Comparison of ENCODE assay signal across 14 cellular contexts in genomic region chr10:101131962-101132635, GRCh38. TPM values are rescaled to one million over a fixed set of nuclear protein-coding genes. Genes with fewer than 3 reads are reported as not detected.
DNase-seq lines count a peak whose midpoint lies in the region; ATAC-seq and TF ChIP-seq lines count a peak whose summit lies in the region.
"Had no signal": no experiment of that assay in that cellular context is flagged by ENCODE, and none has a peak within 500 bp of the region (broad histone marks: within the 10 kb centered on the region; RNA-seq: fewer than 3 reads in every experiment).

No MANE protein-coding gene starts in this region.

- no peaks in the 10 kb centered on the region for H3K9me3 Mint-ChIP-seq in T-helper 1 cell treated with Interleukin-12 subunit alpha and Interleukin-12 subunit beta and Interleukin-4 antibody, amounts not matched to agents 30 μg/mL and 1 μg/mL, for 36 hours
- H3K9me3 Mint-ChIP-seq in IgD-negative memory B cell: peaks cover 0 to 4% (median 2%) of the 10 kb centered on the region in 3 donors

- H3K27ac ChIP-seq in esophagus muscularis mucosa (replicated peaks in 1 of 4): no peak overlapping the region
- H3K27ac ChIP-seq in parathyroid adenoma: no peak overlapping the region
- H3K27ac ChIP-seq: ovary had no signal

- no peak for ATAC-seq in HG03175 (IDR thresholded peaks at IDR 0.05; ENCODE audit: unreplicated experiment)

- no peak overlapping the region for H3K9ac ChIP-seq in parathyroid adenoma

- TF ChIP-seq CTCF in esophagus muscularis mucosa (IDR thresholded peaks at IDR 0.05): no peak
- no peak for TF ChIP-seq CTCF in parathyroid adenoma (IDR thresholded peaks at IDR 0.05)

- WGBS in esophagus muscularis mucosa: 11% methylated on average over 7 of the region's 39 CpGs

- H2AFZ ChIP-seq in parathyroid adenoma: peak overlapping the region; percentile 50

- no peaks in the 10 kb centered on the region for H3K79me2 ChIP-seq in parathyroid adenoma

- DNase-seq in T-helper 1 cell: no peak
- no peak for DNase-seq in esophagus muscularis mucosa (ENCODE audit: extremely low spot score)
- no peak for DNase-seq in DMS114 treated with DMSO at 0.1 percent for 48 hours (lab: John Stamatoyannopoulos, UW; ENCODE audit: unreplicated experiment)
- no peak for DNase-seq in NCI-H345 (lab: John Stamatoyannopoulos, UW)
- DNase-seq: ACHN; ovary; stimulated activated CD4-positive, alpha-beta T cell treated with anti-CD3 and anti-CD28 coated beads, Interleukin-4, amount 100 ng/mL, for 24 hours had no signal

- H3K4me3 Mint-ChIP-seq in T-helper 1 cell treated with Interleukin-12 subunit alpha and Interleukin-12 subunit beta and Interleukin-4 antibody, amounts not matched to agents 30 μg/mL and 1 μg/mL, for 36 hours: no peak overlapping the region
- H3K4me3 Mint-ChIP-seq in IgD-negative memory B cell: peak overlapping the region in 3 of 4 donors; percentile 62 to 87 (median 78)

- peak overlapping the region; percentile 59 for H3K4me2 ChIP-seq in parathyroid adenoma (ENCODE audit: low read length)

- TF ChIP-seq EP300 in esophagus muscularis mucosa (IDR thresholded peaks at IDR 0.05): no peak

- H3K36me3 Mint-ChIP-seq in T-helper 1 cell treated with Interleukin-12 subunit alpha and Interleukin-12 subunit beta and Interleukin-4 antibody, amounts not matched to agents 30 μg/mL and 1 μg/mL, for 36 hours (ENCODE audit: low read depth): no peaks in the 10 kb centered on the region
- H3K36me3 Mint-ChIP-seq in IgD-negative memory B cell: peaks cover 3% of the 10 kb centered on the region

- peaks cover 88% of the 10 kb centered on the region for H3K27me3 Mint-ChIP-seq in T-helper 1 cell treated with Interleukin-12 subunit alpha and Interleukin-12 subunit beta and Interleukin-4 antibody, amounts not matched to agents 30 μg/mL and 1 μg/mL, for 36 hours (ENCODE audit: low read depth)
- H3K27me3 Mint-ChIP-seq in IgD-negative memory B cell: peaks cover 82% of the 10 kb centered on the region

- H3K4me1 Mint-ChIP-seq in T-helper 1 cell treated with Interleukin-12 subunit alpha and Interleukin-12 subunit beta and Interleukin-4 antibody, amounts not matched to agents 30 μg/mL and 1 μg/mL, for 36 hours (ENCODE audit: low read depth): peaks cover 10% of the 10 kb centered on the region
- H3K4me1 Mint-ChIP-seq in IgD-negative memory B cell: peaks cover 5 to 14% (median 11%) of the 10 kb centered on the region in 3 donors

- H3K4me1 ChIP-seq in esophagus muscularis mucosa (peaks cover 37 to 54% (median 46%) of the 10 kb centered on the region in 4 donors), parathyroid adenoma (peaks cover 3% of the 10 kb centered on the region)

- TF ChIP-seq POLR2A in esophagus muscularis mucosa (IDR thresholded peaks at IDR 0.05; ENCODE audit: low read depth): no peak

- peaks cover 6 to 100% (median 73%) of the 10 kb centered on the region in 4 donors for H3K27me3 ChIP-seq in esophagus muscularis mucosa
- H3K27me3 ChIP-seq in parathyroid adenoma (ENCODE audit: control insufficient read depth, insufficient read depth, low read length): peaks cover 34% of the 10 kb centered on the region
- H3K27me3 ChIP-seq: ovary had no signal

- H3K36me3 ChIP-seq in esophagus muscularis mucosa (no peaks in the 10 kb centered on the region), parathyroid adenoma (ENCODE audit: control insufficient read depth, insufficient read depth, low read length) (no peaks in the 10 kb centered on the region)
- H3K36me3 ChIP-seq: ovary had no signal

- no peaks in the 10 kb centered on the region for H3K9me3 ChIP-seq in esophagus muscularis mucosa
- no peaks in the 10 kb centered on the region for H3K9me3 ChIP-seq in parathyroid adenoma (ENCODE audit: control insufficient read depth, low read length)
- H3K9me3 ChIP-seq: ovary had no signal

- H3K4me3 ChIP-seq in esophagus muscularis mucosa (peak overlapping the region; percentile 43 to 52 (median 46)), parathyroid adenoma (ENCODE audit: low read depth, low read length) (no peak overlapping the region)
- H3K4me3 ChIP-seq: ovary had no signal

- intact Hi-C loops in esophagus muscularis mucosa (cut with DNase I): no loop called here

- peak overlapping the region; percentile 71 for H3K27ac Mint-ChIP-seq in T-helper 1 cell treated with Interleukin-12 subunit alpha and Interleukin-12 subunit beta and Interleukin-4 antibody, amounts not matched to agents 30 μg/mL and 1 μg/mL, for 36 hours
- H3K27ac Mint-ChIP-seq in IgD-negative memory B cell: peak overlapping the region in 1 of 3 donors; percentile 74

RNA-seq across cellular contexts. Expression of gene TLX1, which starts 1.0 kb away (rescaled TPM):
- not detected for polyA plus RNA-seq in IgD-negative memory B cell
- not detected for total RNA-seq in esophagus muscularis mucosa
- total RNA-seq: M059J, NCI-H460, ovary, SK-MEL-5 had no signal
- polyA plus RNA-seq: ovary had no signal
